Comparison of ENCODE assay signal across 11 cellular contexts in genomic region chr1:114467491-114467890, GRCh38. TPM values are rescaled to one million over a fixed set of nuclear protein-coding genes. Genes with fewer than 3 reads are reported as not detected.
A peak's percentile ranks its signal among the peaks of the same experiment; 100 is the strongest.
DNase-seq lines count a peak whose midpoint lies in the region; ATAC-seq and TF ChIP-seq lines count a peak whose summit lies in the region.
"Had no signal": no experiment of that assay in that cellular context is flagged by ENCODE, and none has a peak within 500 bp of the region (broad histone marks: within the 10 kb centered on the region; RNA-seq: fewer than 3 reads in every experiment).

No MANE protein-coding gene starts in this region.

- H3K4me1 Mint-ChIP-seq in activated T-helper 2 cell treated with anti-CD3 and anti-CD28 coated beads, Interferon-gamma antibody, Interleukin-2, Interleukin-4, amounts not matched to agents 10 μg/mL and 5 μg/mL and 100 μg/mL, durations not matched to agents 14 hours and 24 hours and 36 hours (ENCODE audit: low read depth) = peaks cover 36% of the 10 kb centered on the region

- intact Hi-C loops in activated T-helper 2 cell treated with anti-CD3 and anti-CD28 coated beads, Interferon-gamma antibody, Interleukin-2, Interleukin-4, amounts not matched to agents 10 μg/mL and 5 μg/mL and 100 μg/mL, durations not matched to agents 14 hours and 24 hours and 36 hours (cut with micrococcal nuclease) = loop anchor here (5.0 kb wide), 1 partner anchor 45 kb away; the partner anchor contains the start of gene TRIM33
- intact Hi-C loops in head of caudate nucleus (cut with DNase I) = no loop called here

- H3K27me3 Mint-ChIP-seq in activated T-helper 2 cell treated with anti-CD3 and anti-CD28 coated beads, Interferon-gamma antibody, Interleukin-2, Interleukin-4, amounts not matched to agents 10 μg/mL and 5 μg/mL and 100 μg/mL, durations not matched to agents 14 hours and 24 hours and 36 hours (ENCODE audit: low read depth) = no peaks in the 10 kb centered on the region

- DNase-seq in cardiac muscle cell (ENCODE audit: low read depth in 1 of 2, low spot score in 1 of 2) = no peak
- no peak for DNase-seq in right atrium auricular region (ENCODE audit: low spot score)
- DNase-seq in activated T-helper 2 cell treated with anti-CD3 and anti-CD28 coated beads, Interferon-gamma antibody, Interleukin-2, Interleukin-4, amounts not matched to agents 10 μg/mL and 5 μg/mL and 100 μg/mL, durations not matched to agents 14 hours and 24 hours and 36 hours (ENCODE audit: low spot score) = no peak
- no peak for DNase-seq in NCI-H510A treated with DMSO at 0.1 percent for 48 hours (lab: John Stamatoyannopoulos, UW)
- DNase-seq in NCI-H774 (lab: John Stamatoyannopoulos, UW) = no peak
- no peak for DNase-seq in head of caudate nucleus
- DNase-seq: NCI-H226, SIG-M5, sigmoid colon had no signal

- H3K36me3 ChIP-seq in cardiac muscle cell = peaks cover 4% of the 10 kb centered on the region
- H3K36me3 ChIP-seq in right atrium auricular region = no peaks in the 10 kb centered on the region
- H3K36me3 ChIP-seq: sigmoid colon had no signal

- ATAC-seq in HG03066 (IDR thresholded peaks at IDR 0.05; ENCODE audit: low read depth, unreplicated experiment) (peak; percentile 64), GM18868 (IDR thresholded peaks at IDR 0.05; ENCODE audit: unreplicated experiment) (no peak)

- H3K27ac Mint-ChIP-seq in activated T-helper 2 cell treated with anti-CD3 and anti-CD28 coated beads, Interferon-gamma antibody, Interleukin-2, Interleukin-4, amounts not matched to agents 10 μg/mL and 5 μg/mL and 100 μg/mL, durations not matched to agents 14 hours and 24 hours and 36 hours = no peak overlapping the region

- peaks cover 30% of the 10 kb centered on the region for H3K36me3 Mint-ChIP-seq in activated T-helper 2 cell treated with anti-CD3 and anti-CD28 coated beads, Interferon-gamma antibody, Interleukin-2, Interleukin-4, amounts not matched to agents 10 μg/mL and 5 μg/mL and 100 μg/mL, durations not matched to agents 14 hours and 24 hours and 36 hours (ENCODE audit: low read depth)

- peak overlapping the region; percentile 31 for H3K4me3 Mint-ChIP-seq in activated T-helper 2 cell treated with anti-CD3 and anti-CD28 coated beads, Interferon-gamma antibody, Interleukin-2, Interleukin-4, amounts not matched to agents 10 μg/mL and 5 μg/mL and 100 μg/mL, durations not matched to agents 14 hours and 24 hours and 36 hours (ENCODE audit: low read depth)

- TF ChIP-seq CTCF in cardiac muscle cell (IDR thresholded peaks at IDR 0.05; ENCODE audit: low read depth, low read length) = no peak
- TF ChIP-seq CTCF in right atrium auricular region (IDR thresholded peaks at IDR 0.05) = no peak

- no peak overlapping the region for H3K4me3 ChIP-seq in cardiac muscle cell
- no peak overlapping the region for H3K4me3 ChIP-seq in right atrium auricular region
- H3K4me3 ChIP-seq: sigmoid colon had no signal

- no peaks in the 10 kb centered on the region for H3K9me3 ChIP-seq in cardiac muscle cell (ENCODE audit: low read depth)
- no peaks in the 10 kb centered on the region for H3K9me3 ChIP-seq in right atrium auricular region
- H3K9me3 ChIP-seq: sigmoid colon had no signal

- H3K27ac ChIP-seq in cardiac muscle cell (peak overlapping the region; percentile 26), right atrium auricular region (no peak overlapping the region)
- H3K27ac ChIP-seq: sigmoid colon had no signal

- no peaks in the 10 kb centered on the region for H3K9me3 Mint-ChIP-seq in activated T-helper 2 cell treated with anti-CD3 and anti-CD28 coated beads, Interferon-gamma antibody, Interleukin-2, Interleukin-4, amounts not matched to agents 10 μg/mL and 5 μg/mL and 100 μg/mL, durations not matched to agents 14 hours and 24 hours and 36 hours

- H3K4me1 ChIP-seq in cardiac muscle cell (ENCODE audit: low read depth) (peaks cover 16% of the 10 kb centered on the region), right atrium auricular region (peaks cover 0 to 22% of the 10 kb centered on the region in 2 donors)

- H3K27me3 ChIP-seq in cardiac muscle cell (no peaks in the 10 kb centered on the region), right atrium auricular region (no peaks in the 10 kb centered on the region)
- H3K27me3 ChIP-seq: sigmoid colon had no signal

RNA-seq across cellular contexts. Expression of gene TRIM33, which starts 43.5 kb away (rescaled TPM):
- total RNA-seq in cardiac muscle cell (28.8 and 40.8 TPM in 2 replicates), right atrium auricular region (10 to 100 TPM; 15.7 to 17.9 TPM)
- 32.2 and 44.3 TPM in 2 replicates for polyA plus RNA-seq in cardiac muscle cell
- total RNA-seq in activated T-helper 2 cell treated with anti-CD3 and anti-CD28 coated beads, Interferon-gamma antibody, Interleukin-2, Interleukin-4, amounts not matched to agents 10 μg/mL and 5 μg/mL and 100 μg/mL, durations not matched to agents 14 hours and 24 hours and 36 hours = 41.5 and 44.7 TPM in 2 replicates
